Comparison of ENCODE assay signal across 8 cellular contexts in the genomic region with DNA sequence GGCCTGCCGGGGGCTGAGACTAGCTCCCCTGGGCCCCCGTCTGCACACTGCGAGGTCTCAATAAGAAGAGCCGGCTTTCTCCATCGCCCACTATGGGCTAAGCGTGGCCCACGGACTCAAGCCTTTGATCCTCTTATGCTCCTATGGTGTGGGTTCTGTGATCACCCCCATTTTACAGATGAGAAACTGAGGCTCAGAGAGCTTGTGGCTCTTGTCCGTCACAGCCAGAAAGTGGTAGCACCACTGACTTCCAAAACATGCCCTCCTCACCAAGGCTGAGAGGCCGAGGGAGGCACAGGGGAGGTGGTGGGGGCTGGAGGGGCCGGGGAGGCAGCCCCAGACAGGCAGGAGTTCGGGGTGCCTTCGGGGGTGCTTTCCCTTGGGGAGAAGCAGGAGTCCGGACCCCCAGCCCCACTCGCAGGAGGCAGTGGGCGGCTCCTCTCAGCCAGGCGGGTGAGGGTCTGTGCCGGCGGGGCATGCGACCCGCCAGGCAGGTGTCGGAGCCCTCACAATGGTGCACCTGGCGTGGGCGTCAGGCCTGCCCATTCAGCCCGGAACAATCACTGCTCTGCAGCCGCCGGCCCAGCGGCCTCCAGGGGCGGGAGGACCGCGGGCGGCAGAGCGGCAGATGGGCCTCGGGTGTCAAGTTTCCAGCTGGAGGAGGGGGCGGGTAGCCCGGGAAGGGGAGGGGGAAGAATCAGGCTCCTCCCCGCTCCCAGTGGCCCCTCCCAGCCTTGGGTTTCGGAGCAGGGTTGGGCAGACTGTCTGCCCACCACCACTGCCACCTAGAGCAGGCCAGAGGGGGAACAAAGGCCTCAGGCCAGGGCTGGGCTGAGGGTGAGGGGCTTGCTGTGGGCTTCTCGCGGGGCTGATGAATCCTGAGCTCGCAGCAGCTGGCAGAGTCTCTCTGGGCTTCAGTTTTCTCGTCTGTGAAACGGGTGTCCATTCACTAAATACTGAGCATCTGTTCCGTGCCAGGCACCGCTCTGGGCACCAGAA. TPM values are rescaled to one million over a fixed set of nuclear protein-coding genes. Genes with fewer than 3 reads are reported as not detected.
A peak's percentile ranks its signal among the peaks of the same experiment; 100 is the strongest.
DNase-seq lines count a peak whose midpoint lies in the region; TF ChIP-seq lines count a peak whose summit lies in the region.

No MANE protein-coding gene starts in this region.

- BruUV-seq in OCI-LY7 (replicated peaks; lab: Mats Ljungman, UMichigan), result no TSS peak

- POLR2A ChIA-PET in OCI-LY7 (lab: Charles Lee), result interaction anchor here (0.6 kb wide), 1 partner anchor 613 kb away, joined by 4 read pairs; no protein-coding TSS in a partner anchor

- CTCF ChIA-PET in OCI-LY7 (lab: Charles Lee; ENCODE audit: unreplicated experiment), result no interaction called here

- no peaks in the 10 kb centered on the region for H3K9me2 ChIP-seq in OCI-LY7 (ENCODE audit: insufficient read depth, low read length)

- H3K9me3 ChIP-seq in SJCRH30 (replicated peaks), result no peaks in the 10 kb centered on the region
- no peaks in the 10 kb centered on the region for H3K9me3 ChIP-seq in OCI-LY7 (ENCODE audit: low read length)
- H3K9me3 ChIP-seq in tibial artery, result no peaks in the 10 kb centered on the region

- H3K4me1 ChIP-seq in SJCRH30, result peaks cover 7% of the 10 kb centered on the region; the same call in 1 of the 2 replicates
- no peaks in the 10 kb centered on the region for H3K4me1 ChIP-seq in OCI-LY7 (ENCODE audit: insufficient read depth, low read length, poor library complexity, severe bottlenecking)
- H3K4me1 ChIP-seq in tibial artery, result peaks cover 0 to 6% (median 0%) of the 10 kb centered on the region in 4 donors

- H3K79me2 ChIP-seq in OCI-LY7 (ENCODE audit: insufficient read depth, low read depth, low read length), result no peaks in the 10 kb centered on the region

- TF ChIP-seq CTCF in OCI-LY7 (conservative IDR thresholded peaks at IDR 0.05; ENCODE audit: low read length) (no peak), tibial artery (IDR thresholded peaks at IDR 0.05) (no peak)

- no peak overlapping the region for H3K4me3 ChIP-seq in SJCRH30
- H3K4me3 ChIP-seq in OCI-LY7 (ENCODE audit: low read depth, low read length, poor library complexity, severe bottlenecking), result no peak overlapping the region
- H3K4me3 ChIP-seq in tibial artery, result no peak overlapping the region

- no peak overlapping the region for H3K27ac ChIP-seq in SJCRH30
- H3K27ac ChIP-seq in OCI-LY7 (ENCODE audit: low read depth, low read length, poor library complexity, severe bottlenecking), result no peak overlapping the region
- no peak overlapping the region for H3K27ac ChIP-seq in tibial artery

- no peak overlapping the region for H3K4me2 ChIP-seq in OCI-LY7 (ENCODE audit: low read length)

- DNase-seq in Caki2 (ENCODE audit: low read depth), result peak; percentile 18
- peak; percentile 5 for DNase-seq in LHCN-M2 (ENCODE audit: low read depth)
- DNase-seq in SJCRH30, result peak; percentile 84 to 89
- peak; percentile 72 for DNase-seq in iPS DF 4.7 (ENCODE audit: extremely low read depth, low spot score)
- DNase-seq in OCI-LY7 (ENCODE audit: low spot score), result no peak
- DNase-seq in activated CD8-positive, alpha-beta memory T cell treated with anti-CD3 and anti-CD28 coated beads, Interleukin-2, amount 50 U/mL, for 48 hours, result no peak
- DNase-seq in tibial artery, result no peak
- DNase-seq in GOT3 (lab: John Stamatoyannopoulos, UW), result no peak

- in situ Hi-C loops in Caki2 (cut with HindIII; ENCODE audit: low pct_unique_long_range_greater_than_20kb, low sequenced_read_pairs), result no loop called here

- peaks cover 15% of the 10 kb centered on the region for H3K27me3 ChIP-seq in SJCRH30
- peaks cover 4 to 71% of the 10 kb centered on the region in 2 donors for H3K27me3 ChIP-seq in tibial artery

- no peak overlapping the region for H2AFZ ChIP-seq in OCI-LY7 (ENCODE audit: low read length)

- H3K36me3 ChIP-seq in SJCRH30 (no peaks in the 10 kb centered on the region), OCI-LY7 (ENCODE audit: insufficient read depth, low read length) (no peaks in the 10 kb centered on the region), tibial artery (no peaks in the 10 kb centered on the region)

- no peaks in the 10 kb centered on the region for H4K20me1 ChIP-seq in OCI-LY7 (ENCODE audit: insufficient read depth, low read length)

- intact Hi-C loops in OCI-LY7 (cut with micrococcal nuclease; ENCODE audit: unreplicated experiment), result no loop called here
- intact Hi-C loops in tibial artery (cut with DNase I; ENCODE audit: low total_unique reads), result no loop called here

RNA-seq across cellular contexts. Expression of a gene that starts 39.3 kb away (rescaled TPM):
- 0.58 and 3.7 TPM in 2 replicates for total RNA-seq in Caki2 (2014; rRNA removed; shearing (Covaris generic); ENCODE audit: low replicate concordance)
- total RNA-seq in LHCN-M2 (2014; rRNA removed), result 0.11 and 0.26 TPM in 2 replicates
- polyA plus RNA-seq in LHCN-M2 (2012), result 0.28 TPM
- 2.3 and 2.4 TPM in 2 replicates for total RNA-seq in SJCRH30 (2014; rRNA removed; shearing (Covaris generic))
- 1.8 and 3.3 TPM in 2 replicates for total RNA-seq in OCI-LY7 (2014; rRNA removed; shearing (Covaris generic))
- 3.9 and 4.9 TPM in 2 replicates for total RNA-seq in OCI-LY7 (2022)

Comparison
In these comparisons a context has a peak if more than half of its experiments do, and no peak if none do; other contexts are left out.
1. DNase-seq: peak in Caki2 (single experiment), LHCN-M2 (single experiment), SJCRH30 (2 of 2) and iPS DF 4.7 (single experiment); none in OCI-LY7 (single experiment), activated CD8-positive, alpha-beta memory T cell treated with anti-CD3 and anti-CD28 coated beads, Interleukin-2, amount 50 U/mL, for 48 hours (single experiment), tibial artery (0 of 2) and GOT3 (single experiment).